In genomic region chr10:49128854-49129253, GRCh38 we compare ENCODE assay signal across 8 cellular contexts. TPM values are rescaled to one million over a fixed set of nuclear protein-coding genes. Genes with fewer than 3 reads are reported as not detected.
"Had no signal": no experiment of that assay in that cellular context is flagged by ENCODE, and none has a peak within 500 bp of the region (broad histone marks: within the 10 kb centered on the region; RNA-seq: fewer than 3 reads in every experiment).

No MANE protein-coding gene starts in this region.

- H3K4me3 ChIP-seq: K562 had no signal

- H3K27ac Mint-ChIP-seq: IgD-negative memory B cell had no signal

- DNase-seq: IMR-90, KBM-7 had no signal

- H3K27ac ChIP-seq: HL-60 had no signal

- H3K4me1 Mint-ChIP-seq: IgD-negative memory B cell had no signal

RNA-seq across cellular contexts. Expression of gene FAM170B, which starts 5.0 kb away (rescaled TPM):
- total RNA-seq: HepG2, HT-29, HT1080, IMR-90 had no signal

RNA-seq across cellular contexts. Expression of gene VSTM4, which starts 13.5 kb away (rescaled TPM):
- total RNA-seq: HepG2, HT-29 had no signal

RNA-seq across cellular contexts. Expression of gene TMEM273, which starts 59.3 kb away (rescaled TPM):
- total RNA-seq: HepG2, HT-29, HT1080, IMR-90 had no signal
